18 cellular contexts compared by ENCODE assay signal in genomic region chr12:1670815-1671268, GRCh38.
A peak's percentile ranks its signal among the peaks of the same experiment; 100 is the strongest.
DNase-seq lines count a peak whose midpoint lies in the region; ATAC-seq and TF ChIP-seq lines count a peak whose summit lies in the region.
"Had no signal": no experiment of that assay in that cellular context is flagged by ENCODE, and none has a peak within 500 bp of the region (broad histone marks: within the 10 kb centered on the region; RNA-seq: fewer than 3 reads in every experiment).

No MANE protein-coding gene starts in this region.

- no peak overlapping the region for H3K4me3 ChIP-seq in HEK293 (ENCODE audit: low read depth, low read length)
- H3K4me3 ChIP-seq in rectal smooth muscle tissue (ENCODE audit: low read length), result no peak overlapping the region
- no peak overlapping the region for H3K4me3 ChIP-seq in foreskin fibroblast (ENCODE audit: low read depth in 1 of 2, low read length in 2 of 2)
- H3K4me3 ChIP-seq: ascending aorta, tibial artery had no signal

- peaks cover 9% of the 10 kb centered on the region; the same call in 1 of the 2 replicates for H3K4me1 ChIP-seq in HEK293 (ENCODE audit: control insufficient read depth, insufficient read depth, low read length)
- no peaks in the 10 kb centered on the region for H3K4me1 ChIP-seq in rectal smooth muscle tissue (ENCODE audit: control insufficient read depth, insufficient read depth, low read length)

- H3K27ac ChIP-seq in HEK293 (ENCODE audit: extremely low read depth, low read depth, low read length) (no peak overlapping the region), rectal smooth muscle tissue (ENCODE audit: low read depth, low read length) (peak overlapping the region; percentile 22)
- H3K27ac ChIP-seq: neutrophil, tibial artery had no signal

- DNase-seq in SW480 (ENCODE audit: low spot score) (peak; percentile 96), kidney tubule cell (ENCODE audit: low spot score) (peak; percentile 35), foreskin fibroblast (no peak), NCI-H524 treated with DMSO at 0.1 percent for 48 hours (lab: John Stamatoyannopoulos, UW) (no peak)
- DNase-seq in activated CD4-positive, CD25-positive, alpha-beta regulatory T cell (lab: John Stamatoyannopoulos, UW), result no peak
- DNase-seq: activated CD4-positive, alpha-beta T cell treated with anti-CD3 and anti-CD28 coated beads, Interleukin-2, amount 50 U/mL, for 48 hours; activated naive CD4-positive, alpha-beta T cell treated with anti-CD3 and anti-CD28 coated beads, Interleukin-2, amount 10 ng/mL, durations not matched to agents 7 days and 5 days; COR-L47; NCI-H1105; OCI-M1; stimulated activated CD4-positive, alpha-beta T cell treated with anti-CD3 and anti-CD28 coated beads, Interleukin-15, amount 100 ng/mL, for 24 hours; tibial artery had no signal

- no peaks in the 10 kb centered on the region for H3K9me3 ChIP-seq in HEK293 (ENCODE audit: control insufficient read depth, insufficient read depth, low read depth, low read length)
- H3K9me3 ChIP-seq: ascending aorta, neutrophil, tibial artery had no signal

- H3K36me3 ChIP-seq in HEK293 (ENCODE audit: control insufficient read depth in 2 of 2, insufficient read depth in 1 of 2, low read length in 2 of 2) (no peaks in the 10 kb centered on the region), rectal smooth muscle tissue (ENCODE audit: control insufficient read depth, insufficient read depth, low read length) (no peaks in the 10 kb centered on the region)
- H3K36me3 ChIP-seq: ascending aorta, neutrophil, tibial artery had no signal

- H3K9ac ChIP-seq in rectal smooth muscle tissue (ENCODE audit: low read length), result no peak overlapping the region

- ATAC-seq in GM21786 (IDR thresholded peaks at IDR 0.05; ENCODE audit: unreplicated experiment), result no peak
- ATAC-seq: stimulated activated memory B cell treated with anti-CD40 and anti-IgM and Interleukin-4, amounts not matched to agents 10 μg/mL and 1 μg/mL and 100 μg/mL, for 72 hours had no signal

- TF ChIP-seq CTCF in HEK293 (tag by site-specific recombination; IDR thresholded peaks at IDR 0.05) (no peak), foreskin fibroblast (IDR thresholded peaks at IDR 0.05; ENCODE audit: low read depth, low read length) (no peak)

- CTCF ChIA-PET in HEK293 (lab: Yijun Ruan, JAX), result interaction anchor here (0.6 to 2.2 kb wide), 10 partner anchors 13 to 1282 kb away, joined by 3 to 8 read pairs (median 4); no protein-coding TSS in a partner anchor

- POLR2A ChIA-PET in HEK293 (lab: Yijun Ruan, JAX), result interaction anchor here (0.7 kb wide), 1 partner anchor 13 kb away, joined by 3 read pairs; no protein-coding TSS in a partner anchor

- H3K27me3 ChIP-seq in rectal smooth muscle tissue (ENCODE audit: control insufficient read depth, insufficient read depth, low read length), result no peaks in the 10 kb centered on the region
- H3K27me3 ChIP-seq: ascending aorta, neutrophil, tibial artery had no signal

TF ChIP-seq in HEK293, 187 proteins besides CTCF, POLR2A, EP300 and RAD21:
- TF ChIP-seq ZNF133 (tag by site-specific recombination; IDR thresholded peaks at IDR 0.05), result no peak
- peak; percentile 51; the same call in 1 of the 2 replicates for TF ChIP-seq KLF7 (tag by site-specific recombination; IDR thresholded peaks at IDR 0.05; ENCODE audit: borderline replicate concordance)
- no peak for TF ChIP-seq GLI2 (tag by site-specific recombination; IDR thresholded peaks at IDR 0.05; ENCODE audit: borderline replicate concordance, low read depth)
- peak; percentile 53 for TF ChIP-seq SCRT2 (tag by site-specific recombination; IDR thresholded peaks at IDR 0.05)
- TF ChIP-seq ZNF416 (tag by site-specific recombination; IDR thresholded peaks at IDR 0.05), result no peak
- no peak for TF ChIP-seq ZNF626 (tag by site-specific recombination; IDR thresholded peaks at IDR 0.05)
- no peak for TF ChIP-seq ZNF114 (tag by site-specific recombination; IDR thresholded peaks at IDR 0.05)
- no peak for TF ChIP-seq SETDB1 (IDR thresholded peaks at IDR 0.05; ENCODE audit: insufficient read length, low read length)
- TF ChIP-seq ZIC2 (tag by site-specific recombination; IDR thresholded peaks at IDR 0.05), result peak; percentile 54
- peak; percentile 66 for TF ChIP-seq OSR2 (tag by site-specific recombination; IDR thresholded peaks at IDR 0.05)
- TF ChIP-seq KLF1 (tag by site-specific recombination; IDR thresholded peaks at IDR 0.05), result peak; percentile 56; the same call in 1 of the 2 replicates

Comparison
In these comparisons a context has a peak if more than half of its experiments do, and no peak if none do; other contexts are left out.
1. DNase-seq: peak in SW480 (single experiment) and kidney tubule cell (single experiment); none in foreskin fibroblast (0 of 2), NCI-H524 treated with DMSO at 0.1 percent for 48 hours (single experiment) and activated CD4-positive, CD25-positive, alpha-beta regulatory T cell (0 of 4).